10 cellular contexts compared by ENCODE assay signal in the genomic region with DNA sequence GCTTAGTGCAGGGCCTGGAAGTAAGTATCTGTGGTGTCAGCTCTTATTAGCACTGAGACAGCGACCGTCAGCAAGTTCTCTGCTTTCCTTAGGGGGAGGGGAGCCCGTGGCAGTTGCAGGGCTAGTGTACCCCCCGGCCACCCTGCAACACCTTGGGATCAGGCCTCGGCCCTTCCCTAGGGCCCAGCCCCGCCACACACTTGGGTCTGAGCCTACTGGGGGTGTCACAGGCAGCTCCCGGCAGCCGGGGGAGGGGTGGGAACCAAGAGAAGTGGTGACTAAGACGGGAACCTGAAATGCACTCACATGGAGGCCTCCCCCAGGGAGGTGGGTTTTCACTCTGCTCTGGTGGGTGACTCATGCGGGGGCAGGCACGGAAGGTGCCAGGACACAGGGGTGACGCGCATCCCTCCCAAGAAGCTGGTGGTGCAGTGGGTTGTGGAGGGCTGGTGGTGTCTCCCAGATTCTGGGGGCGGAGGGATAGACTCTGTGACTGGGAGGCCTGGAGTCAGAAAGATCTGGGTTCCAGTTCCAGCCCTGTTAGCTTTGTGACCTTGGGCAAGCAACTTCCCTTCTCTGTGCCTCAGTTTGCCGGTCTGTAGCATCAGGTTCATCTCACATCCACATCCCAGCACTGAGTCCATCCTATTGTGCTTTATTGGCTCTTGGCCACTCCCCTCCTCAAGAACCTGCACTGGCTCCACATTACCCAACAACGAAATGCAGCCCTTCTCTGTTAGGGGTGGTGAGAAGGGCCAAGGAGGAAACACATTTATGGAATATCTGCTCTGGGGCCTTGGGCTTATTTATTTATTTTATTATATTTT. TPM values are rescaled to one million over a fixed set of nuclear protein-coding genes. Genes with fewer than 3 reads are reported as not detected.
DNase-seq lines count a peak whose midpoint lies in the region; ATAC-seq and TF ChIP-seq lines count a peak whose summit lies in the region.
"Had no signal": no experiment of that assay in that cellular context is flagged by ENCODE, and none has a peak within 500 bp of the region (broad histone marks: within the 10 kb centered on the region; RNA-seq: fewer than 3 reads in every experiment).

No MANE protein-coding gene starts in this region.

- H3K27me3 Mint-ChIP-seq in activated naive CD4-positive, alpha-beta T cell treated with anti-CD3 and anti-CD28 coated beads, Interleukin-2, amount 50 U/mL, for 24 hours = no peaks in the 10 kb centered on the region

- peak overlapping the region; percentile 69 for H3K27ac Mint-ChIP-seq in activated naive CD4-positive, alpha-beta T cell treated with anti-CD3 and anti-CD28 coated beads, Interleukin-2, amount 50 U/mL, for 24 hours

- no peak overlapping the region for H3K9ac ChIP-seq in SK-N-MC (ENCODE audit: insufficient read length)

- no peaks in the 10 kb centered on the region for H3K36me3 ChIP-seq in SK-N-MC (ENCODE audit: insufficient read depth, low read length)
- no peaks in the 10 kb centered on the region for H3K36me3 ChIP-seq in right lobe of liver
- H3K36me3 ChIP-seq: uterus had no signal

- peak; percentile 55 for ATAC-seq in GM21360 (IDR thresholded peaks at IDR 0.05; ENCODE audit: unreplicated experiment)
- peak; percentile 36 to 63 (median 43) for ATAC-seq in right lobe of liver
- ATAC-seq in HG02798 (IDR thresholded peaks at IDR 0.05; ENCODE audit: poor library complexity, unreplicated experiment) = no peak

- no peaks in the 10 kb centered on the region for H3K36me3 Mint-ChIP-seq in activated naive CD4-positive, alpha-beta T cell treated with anti-CD3 and anti-CD28 coated beads, Interleukin-2, amount 50 U/mL, for 24 hours

- no peak for TF ChIP-seq POLR2A in right lobe of liver (IDR thresholded peaks at IDR 0.05)

- no peaks in the 10 kb centered on the region for H3K9me3 ChIP-seq in SK-N-MC (ENCODE audit: low read depth, low read length)
- H3K9me3 ChIP-seq in right lobe of liver = no peaks in the 10 kb centered on the region
- H3K9me3 ChIP-seq: uterus had no signal

- no peaks in the 10 kb centered on the region for H3K9me3 Mint-ChIP-seq in activated naive CD4-positive, alpha-beta T cell treated with anti-CD3 and anti-CD28 coated beads, Interleukin-2, amount 50 U/mL, for 24 hours

- no peaks in the 10 kb centered on the region for H3K4me1 ChIP-seq in right lobe of liver
- H3K4me1 ChIP-seq: uterus had no signal

- H3K4me3 Mint-ChIP-seq in activated naive CD4-positive, alpha-beta T cell treated with anti-CD3 and anti-CD28 coated beads, Interleukin-2, amount 50 U/mL, for 24 hours = peak overlapping the region; percentile 37

- peaks cover 48% of the 10 kb centered on the region for H3K4me1 Mint-ChIP-seq in activated naive CD4-positive, alpha-beta T cell treated with anti-CD3 and anti-CD28 coated beads, Interleukin-2, amount 50 U/mL, for 24 hours

- H3K27ac ChIP-seq in SK-N-MC (no peak overlapping the region), right lobe of liver (no peak overlapping the region)
- H3K27ac ChIP-seq: uterus, VCaP had no signal

- no peaks in the 10 kb centered on the region for H3K27me3 ChIP-seq in right lobe of liver
- H3K27me3 ChIP-seq: uterus had no signal

- TF ChIP-seq CTCF in right lobe of liver (IDR thresholded peaks at IDR 0.05) = no peak

- peak; percentile 3 for DNase-seq in SK-N-MC (ENCODE audit: low read depth, low spot score)
- no peak for DNase-seq in right lobe of liver
- DNase-seq in stimulated activated CD8-positive, alpha-beta memory T cell treated with anti-CD3 and anti-CD28 coated beads, Interleukin-4, amount 100 ng/mL, for 48 hours = peak; percentile 93
- no peak for DNase-seq in germinal center (ENCODE audit: low spot score)
- DNase-seq in NCI-H1092 treated with DMSO at 0.1 percent for 48 hours (lab: John Stamatoyannopoulos, UW) = no peak

- H3K4me3 ChIP-seq in SK-N-MC (no peak overlapping the region), right lobe of liver (no peak overlapping the region)
- H3K4me3 ChIP-seq: uterus had no signal

- intact Hi-C loops in right lobe of liver (cut with DNase I) = no loop called here

- WGBS in right lobe of liver (ENCODE audit: insufficient coverage, low coverage, low lambda C conversion rate, missing lambda C conversion rate) = 35% methylated on average over 5 of the region's 16 CpGs

RNA-seq across cellular contexts. Expression of a gene that starts 44.5 kb away (rescaled TPM):
- 1 to 10 TPM; 1.8 to 5.2 (median 3.1) TPM for total RNA-seq in right lobe of liver

RNA-seq across cellular contexts. Expression of a gene that starts 54.8 kb away (rescaled TPM):
- 10 to 100 TPM; 13.7 to 21.2 (median 17.7) TPM for total RNA-seq in right lobe of liver

Comparison
In these comparisons a context has a peak if more than half of its experiments do, and no peak if none do; other contexts are left out.
1. DNase-seq: peak in SK-N-MC (single experiment) and stimulated activated CD8-positive, alpha-beta memory T cell treated with anti-CD3 and anti-CD28 coated beads, Interleukin-4, amount 100 ng/mL, for 48 hours (single experiment); none in right lobe of liver (0 of 3), germinal center (single experiment) and NCI-H1092 treated with DMSO at 0.1 percent for 48 hours (single experiment).